7 cellular contexts compared by ENCODE assay signal in the genomic region with DNA sequence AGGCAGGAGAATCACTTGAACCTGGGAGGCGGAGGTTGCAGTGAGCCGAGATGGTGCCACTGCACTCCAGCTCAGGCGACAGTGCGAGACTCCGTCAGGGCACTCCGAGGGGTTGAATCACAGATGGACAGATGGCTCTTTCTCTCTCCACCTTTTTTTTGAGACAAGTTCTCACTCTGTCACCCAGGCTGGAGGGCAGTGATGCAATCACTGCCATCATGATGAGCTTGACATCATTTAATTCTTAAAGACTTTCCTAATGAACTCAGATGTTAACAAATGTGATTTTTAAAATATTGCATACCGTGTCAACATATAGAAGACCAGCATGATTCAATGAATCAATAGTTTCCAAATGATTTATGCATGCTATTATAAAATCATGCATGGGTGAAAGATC. TPM values are rescaled to one million over a fixed set of nuclear protein-coding genes. Genes with fewer than 3 reads are reported as not detected.
"Had no signal": no experiment of that assay in that cellular context is flagged by ENCODE, and none has a peak within 500 bp of the region (broad histone marks: within the 10 kb centered on the region; RNA-seq: fewer than 3 reads in every experiment).

No MANE protein-coding gene starts in this region.

- H2AFZ ChIP-seq: GM23338 had no signal

- H3K4me3 ChIP-seq: GM23338 had no signal

- H3K27ac Mint-ChIP-seq: GM23338, H9 had no signal

- H3K9me3 Mint-ChIP-seq: GM23338, H9 had no signal

- ATAC-seq: GM23338 had no signal

- DNase-seq: H9, HCEC 1CT, KBM-7 had no signal

- H3K4me2 ChIP-seq: GM23338 had no signal

- H3K4me3 Mint-ChIP-seq: GM23338, H9 had no signal

- FAIRE-seq: H1, H54 had no signal

RNA-seq across cellular contexts. Expression of gene GDPD1, which starts 3.5 kb away (rescaled TPM):
- total RNA-seq: HT-29 had no signal
